Comparison of ENCODE assay signal across 11 cellular contexts in genomic region chr7:5702876-5703571, GRCh38.
A peak's percentile ranks its signal among the peaks of the same experiment; 100 is the strongest.
DNase-seq lines count a peak whose midpoint lies in the region; ATAC-seq and TF ChIP-seq lines count a peak whose summit lies in the region.
"Had no signal": no experiment of that assay in that cellular context is flagged by ENCODE, and none has a peak within 500 bp of the region (broad histone marks: within the 10 kb centered on the region; RNA-seq: fewer than 3 reads in every experiment).

No MANE protein-coding gene starts in this region.

- peak overlapping the region; percentile 22 for H3K4ac ChIP-seq in IMR-90 (ENCODE audit: low read depth, low read length)

- ATAC-seq in IMR-90 (ENCODE audit: low read depth) (no peak), right cardiac atrium (peak; percentile 64 to 70), GM21529 (IDR thresholded peaks at IDR 0.05; ENCODE audit: unreplicated experiment) (no peak), HG03521 (IDR thresholded peaks at IDR 0.05; ENCODE audit: unreplicated experiment) (no peak), GM19467 (IDR thresholded peaks at IDR 0.05; ENCODE audit: unreplicated experiment) (no peak)
- ATAC-seq: activated T-helper 17 cell treated with anti-CD3 and anti-CD28 coated beads, Interleukin-2, amount 50 U/mL, for 72 hours had no signal

- no peak overlapping the region for H2AK9ac ChIP-seq in IMR-90 (replicated peaks; ENCODE audit: low read depth, low read length, poor library complexity)

- no TSS peak for BruUV-seq in IMR-90 (replicated peaks; lab: Mats Ljungman, UMichigan)

- no peak overlapping the region for H3K4me2 ChIP-seq in IMR-90 (ENCODE audit: low read depth, low read length)

- H3K23ac ChIP-seq in IMR-90 (ENCODE audit: low read depth, low read length), result no peak overlapping the region

- in situ Hi-C loops in IMR-90 (cut with MboI; ENCODE audit: low sequenced_read_pairs), result no loop called here

- H4K91ac ChIP-seq in IMR-90 (ENCODE audit: insufficient read depth, low read depth, low read length), result no peak overlapping the region

- no peak overlapping the region for H3K27ac ChIP-seq in IMR-90 (ENCODE audit: insufficient read depth, low read length)
- peak overlapping the region in 3 of 5 donors; percentile 22 to 61 (median 54) for H3K27ac ChIP-seq in adrenal gland
- peak overlapping the region; percentile 91 for H3K27ac ChIP-seq in right cardiac atrium (ENCODE audit: low read length)
- H3K27ac ChIP-seq in stomach, result peak overlapping the region in 3 of 5 donors; percentile 52 to 94 (median 56)

- H3K9ac ChIP-seq in IMR-90 (ENCODE audit: low read depth, low read length), result no peak overlapping the region; the same call in 1 of the 2 replicates

- no peak overlapping the region for H3K27ac Mint-ChIP-seq in activated naive CD4-positive, alpha-beta T cell treated with anti-CD3 and anti-CD28 coated beads for 36 hours
- H3K27ac Mint-ChIP-seq: activated T-helper 17 cell treated with anti-CD3 and anti-CD28 coated beads, Interleukin-2, amount 50 U/mL, for 72 hours had no signal

- CTCF ChIA-PET in IMR-90 (lab: Yijun Ruan, JAX), result interaction anchor here (1.1 kb wide), 1 partner anchor 10 kb away, joined by 3 read pairs; no protein-coding TSS in a partner anchor
- CTCF ChIA-PET in activated naive CD4-positive, alpha-beta T cell treated with anti-CD3 and anti-CD28 coated beads for 36 hours (lab: Charles Lee), result interaction anchor here (0.6 to 6.3 kb wide), 18 partner anchors 10 to 208 kb away, joined by 3 to 54 read pairs (median 7); partner anchors contain the start of gene RNF216

- H3K27me3 ChIP-seq in IMR-90 (ENCODE audit: control insufficient read depth, insufficient read depth, low read length) (no peaks in the 10 kb centered on the region), adrenal gland (no peaks in the 10 kb centered on the region), right cardiac atrium (ENCODE audit: control insufficient read depth, insufficient read depth) (no peaks in the 10 kb centered on the region), stomach (no peaks in the 10 kb centered on the region)
- H3K27me3 ChIP-seq: thyroid gland had no signal

- no peak overlapping the region for H2BK5ac ChIP-seq in IMR-90 (ENCODE audit: low read depth, low read length, poor library complexity, severe bottlenecking)

- peak overlapping the region; percentile 42; the same call in 1 of the 2 replicates for H2AK5ac ChIP-seq in IMR-90 (ENCODE audit: low read depth, low read length)

- H3K18ac ChIP-seq in IMR-90 (ENCODE audit: low read depth, low read length), result 0 out of 2 replicates have a peak overlapping the region, but pooled peaks have one; percentile 16

- no peaks in the 10 kb centered on the region for H3K9me3 Mint-ChIP-seq in activated naive CD4-positive, alpha-beta T cell treated with anti-CD3 and anti-CD28 coated beads for 36 hours
- H3K9me3 Mint-ChIP-seq: activated T-helper 17 cell treated with anti-CD3 and anti-CD28 coated beads, Interleukin-2, amount 50 U/mL, for 72 hours had no signal

- no peak for TF ChIP-seq RAD21 in IMR-90 (IDR thresholded peaks at IDR 0.05; ENCODE audit: low read length)

- H2BK20ac ChIP-seq in IMR-90 (ENCODE audit: low read depth, low read length), result no peak overlapping the region

- TF ChIP-seq POLR2A in IMR-90 (IDR thresholded peaks at IDR 0.05; ENCODE audit: low read depth, low read length), result no peak
- TF ChIP-seq POLR2A in adrenal gland (IDR thresholded peaks at IDR 0.05), result no peak
- no peak for TF ChIP-seq POLR2A in stomach (IDR thresholded peaks at IDR 0.05)

- no peak overlapping the region for H4K5ac ChIP-seq in IMR-90 (ENCODE audit: low read depth, low read length)

- no peak overlapping the region for H2BK120ac ChIP-seq in IMR-90 (ENCODE audit: low read depth, low read length)

- H3K9me1 ChIP-seq in IMR-90 (ENCODE audit: insufficient read depth, low read length), result peaks cover 19% of the 10 kb centered on the region

- H3K79me1 ChIP-seq in IMR-90 (ENCODE audit: low read depth in 1 of 2, low read length in 2 of 2), result peaks cover 30 to 52% of the 10 kb centered on the region in 2 experiments

- peaks cover 13% of the 10 kb centered on the region for H3K36me3 Mint-ChIP-seq in activated naive CD4-positive, alpha-beta T cell treated with anti-CD3 and anti-CD28 coated beads for 36 hours (ENCODE audit: low read depth)

- H3K27me3 Mint-ChIP-seq in activated naive CD4-positive, alpha-beta T cell treated with anti-CD3 and anti-CD28 coated beads for 36 hours (ENCODE audit: low read depth), result no peaks in the 10 kb centered on the region
- H3K27me3 Mint-ChIP-seq: activated T-helper 17 cell treated with anti-CD3 and anti-CD28 coated beads, Interleukin-2, amount 50 U/mL, for 72 hours had no signal

- H2BK15ac ChIP-seq in IMR-90 (ENCODE audit: low read depth, low read length), result no peak overlapping the region; the same call in 2 of the 3 replicates

- H3K4me1 ChIP-seq in IMR-90 (ENCODE audit: control insufficient read depth, insufficient read depth, low read length) (peaks cover 26% of the 10 kb centered on the region), adrenal gland (replicated peaks in 1 of 2) (peaks cover 21 to 54% of the 10 kb centered on the region in 2 donors), right cardiac atrium (ENCODE audit: control insufficient read depth, insufficient read depth, low read length) (peaks cover 2% of the 10 kb centered on the region), stomach (peaks cover 13 to 66% (median 41%) of the 10 kb centered on the region in 4 donors)

- no peak overlapping the region for H3K14ac ChIP-seq in IMR-90 (replicated peaks; ENCODE audit: low read depth, low read length)

- intact Hi-C loops in IMR-90 (cut with micrococcal nuclease) (no loop called here), adrenal gland (cut with DNase I) (no loop called here), right cardiac atrium (cut with DNase I) (loop anchor here in 3 of 4 donors (5.0 to 10.0 kb wide), 4 partner anchors 36 to 211 kb away; no protein-coding TSS in a partner anchor), stomach (cut with DNase I; ENCODE audit: low total_unique reads) (loop anchor here (10.0 kb wide), 1 partner anchor 208 kb away; no protein-coding TSS in a partner anchor)
- intact Hi-C loops in activated naive CD4-positive, alpha-beta T cell treated with anti-CD3 and anti-CD28 coated beads for 36 hours (cut with micrococcal nuclease), result loop anchor here (5.0 kb wide), 1 partner anchor 281 kb away; the partner anchor contains the start of gene TNRC18

- no peak overlapping the region for H4K8ac ChIP-seq in IMR-90 (ENCODE audit: low read depth in 2 of 2, low read length in 2 of 2)

- TF ChIP-seq EP300 in stomach (IDR thresholded peaks at IDR 0.05), result no peak

- DNase-seq in IMR-90 (peak; percentile 60), adrenal gland (peak in 6 of 7 donors; percentile 37 to 68 (median 50)), right cardiac atrium (peak in 2 of 3 donors; percentile 69 to 70), stomach (no peak)
- DNase-seq in activated naive CD4-positive, alpha-beta T cell treated with anti-CD3 and anti-CD28 coated beads for 36 hours, result no peak
- DNase-seq: T-helper 1 cell, thyroid gland had no signal

- peaks cover 3% of the 10 kb centered on the region; the same call in 1 of the 2 replicates for H4K20me1 ChIP-seq in IMR-90 (ENCODE audit: insufficient read depth, low read length)

- TF ChIP-seq CTCF in IMR-90 (conservative IDR thresholded peaks at IDR 0.05; ENCODE audit: low read depth, low read length), result no peak
- TF ChIP-seq CTCF in adrenal gland (IDR thresholded peaks at IDR 0.05), result no peak
- no peak for TF ChIP-seq CTCF in stomach (IDR thresholded peaks at IDR 0.05)

- H3K4me3 ChIP-seq in IMR-90 (ENCODE audit: insufficient read depth, low read depth, low read length) (no peak overlapping the region), adrenal gland (no peak overlapping the region), right cardiac atrium (ENCODE audit: low read length) (no peak overlapping the region), stomach (no peak overlapping the region)
- H3K4me3 ChIP-seq: thyroid gland had no signal

- POLR2A ChIA-PET in IMR-90 (lab: Charles Lee; ENCODE audit: unreplicated experiment), result no interaction called here

- H2AFZ ChIP-seq in IMR-90 (replicated peaks; ENCODE audit: low read length, poor library complexity), result no peak overlapping the region

- H3K4me3 Mint-ChIP-seq in activated naive CD4-positive, alpha-beta T cell treated with anti-CD3 and anti-CD28 coated beads for 36 hours, result no peak overlapping the region
- H3K4me3 Mint-ChIP-seq: activated T-helper 17 cell treated with anti-CD3 and anti-CD28 coated beads, Interleukin-2, amount 50 U/mL, for 72 hours had no signal

- WGBS in IMR-90 (ENCODE audit: extremely low coverage in 2 of 2, insufficient read length in 1 of 2), 2 experiments, result 100% methylated on average over 2 of the region's 7 CpGs; no CpG with 5 or more reads in 1 of the 2 experiments
- whole genome bisulfite sequencing in adrenal gland, 4 donors, result 53 to 59% (median 56%) methylated on average over 5 to 7 of the region's 7 CpGs
- WGBS in right cardiac atrium, result 61% methylated on average over 7 of the region's 7 CpGs
- 65 to 76% (median 71%) methylated on average over 7 of the region's 7 CpGs for WGBS in stomach, 5 donors

- H3K9me3 ChIP-seq in IMR-90 (ENCODE audit: control insufficient read depth, insufficient read depth, low read length) (no peaks in the 10 kb centered on the region), adrenal gland (replicated peaks in 1 of 3) (no peaks in the 10 kb centered on the region), right cardiac atrium (ENCODE audit: control insufficient read depth, low read length) (no peaks in the 10 kb centered on the region), stomach (no peaks in the 10 kb centered on the region)
- H3K9me3 ChIP-seq: thyroid gland had no signal

- H3K36me3 ChIP-seq in IMR-90 (ENCODE audit: control insufficient read depth, insufficient read depth, low read length), result peaks cover 28% of the 10 kb centered on the region
- H3K36me3 ChIP-seq in adrenal gland (replicated peaks in 1 of 2), result peaks cover 0 to 35% of the 10 kb centered on the region in 2 donors
- H3K36me3 ChIP-seq in stomach, result peaks cover 0 to 56% (median 49%) of the 10 kb centered on the region in 4 donors

- peaks cover 75% of the 10 kb centered on the region for H3K4me1 Mint-ChIP-seq in activated naive CD4-positive, alpha-beta T cell treated with anti-CD3 and anti-CD28 coated beads for 36 hours (ENCODE audit: low read depth)

- dilution Hi-C loops in IMR-90 (cut with HindIII; ENCODE audit: low sequenced_read_pairs, unreplicated experiment), result no loop called here

- no peak overlapping the region for H3K56ac ChIP-seq in IMR-90 (ENCODE audit: extremely low read depth, insufficient read depth, low read length)

TF ChIP-seq in IMR-90, 13 proteins besides CTCF, POLR2A, EP300 and RAD21 (continues in another document):
- TF ChIP-seq RFX5 (IDR thresholded peaks at IDR 0.05; ENCODE audit: low read depth, low read length), result no peak
- no peak for TF ChIP-seq MAZ (IDR thresholded peaks at IDR 0.05; ENCODE audit: borderline replicate concordance, low read depth, low read length)
- TF ChIP-seq CEBPB (IDR thresholded peaks at IDR 0.05; ENCODE audit: low read depth, low read length), result no peak
- no peak for TF ChIP-seq CHD1 (IDR thresholded peaks at IDR 0.05; ENCODE audit: low read depth, low read length)
- no peak for TF ChIP-seq BHLHE40 (IDR thresholded peaks at IDR 0.05; ENCODE audit: low read depth, low read length)
- no peak for TF ChIP-seq MXI1 (IDR thresholded peaks at IDR 0.05; ENCODE audit: borderline replicate concordance, low read depth, low read length)

Comparison
In these comparisons a context has a peak if more than half of its experiments do, and no peak if none do; other contexts are left out.
1. ATAC-seq: peak in right cardiac atrium (2 of 2); none in IMR-90 (single experiment), GM21529 (single experiment), HG03521 (single experiment) and GM19467 (single experiment).
2. DNase-seq: peak in IMR-90 (single experiment), adrenal gland (6 of 7) and right cardiac atrium (2 of 3); none in stomach (single experiment) and activated naive CD4-positive, alpha-beta T cell treated with anti-CD3 and anti-CD28 coated beads for 36 hours (single experiment).
3. intact Hi-C loops: an anchor here in right cardiac atrium (5.0 to 10.0 kb wide), stomach (10.0 kb wide) and activated naive CD4-positive, alpha-beta T cell treated with anti-CD3 and anti-CD28 coated beads for 36 hours (5.0 kb wide); none called in IMR-90 and adrenal gland.